10 cellular contexts compared by ENCODE assay signal in genomic region chr15:40770147-40770721, GRCh38. TPM values are rescaled to one million over a fixed set of nuclear protein-coding genes. Genes with fewer than 3 reads are reported as not detected.
DNase-seq lines count a peak whose midpoint lies in the region; ATAC-seq and TF ChIP-seq lines count a peak whose summit lies in the region.
"Had no signal": no experiment of that assay in that cellular context is flagged by ENCODE, and none has a peak within 500 bp of the region (broad histone marks: within the 10 kb centered on the region; RNA-seq: fewer than 3 reads in every experiment).

No MANE protein-coding gene starts in this region.

- TF ChIP-seq CTCF in Peyer's patch (IDR thresholded peaks at IDR 0.05) (no peak), gastroesophageal sphincter (IDR thresholded peaks at IDR 0.05) (no peak), tibial nerve (IDR thresholded peaks at IDR 0.05) (no peak)

- H3K4me3 ChIP-seq in Peyer's patch = peak overlapping the region in 2 of 4 donors; percentile 22 to 23
- no peak overlapping the region for H3K4me3 ChIP-seq in gastroesophageal sphincter
- H3K4me3 ChIP-seq in tibial nerve = no peak overlapping the region
- H3K4me3 ChIP-seq: GM23338 had no signal

- peak overlapping the region; percentile 63 for H3K27ac Mint-ChIP-seq in activated CD8-positive, alpha-beta memory T cell treated with anti-CD3 and anti-CD28 coated beads, Interleukin-2, amount 10 ng/mL, durations not matched to agents 7 days and 5 days

- no peak overlapping the region for H3K4me3 Mint-ChIP-seq in activated CD8-positive, alpha-beta memory T cell treated with anti-CD3 and anti-CD28 coated beads, Interleukin-2, amount 10 ng/mL, durations not matched to agents 7 days and 5 days
- H3K4me3 Mint-ChIP-seq: GM23338 had no signal

- CTCF ChIA-PET in activated CD8-positive, alpha-beta memory T cell treated with anti-CD3 and anti-CD28 coated beads, Interleukin-2, amount 10 ng/mL, durations not matched to agents 7 days and 5 days (lab: Charles Lee) = interaction anchor here (1.2 to 2.1 kb wide), 2 partner anchors 11 to 12 kb away, joined by 5 to 13 read pairs; no protein-coding TSS in a partner anchor

- H3K9me3 Mint-ChIP-seq in activated CD8-positive, alpha-beta memory T cell treated with anti-CD3 and anti-CD28 coated beads, Interleukin-2, amount 10 ng/mL, durations not matched to agents 7 days and 5 days (ENCODE audit: low read depth) = no peaks in the 10 kb centered on the region
- H3K9me3 Mint-ChIP-seq: GM23338 had no signal

- no peak for DNase-seq in activated CD8-positive, alpha-beta memory T cell treated with anti-CD3 and anti-CD28 coated beads, Interleukin-2, amount 10 ng/mL, durations not matched to agents 7 days and 5 days
- no peak for DNase-seq in activated CD8-positive, alpha-beta memory T cell treated with anti-CD3 and anti-CD28 coated beads, Interleukin-2, amount 50 U/mL, for 4 hours
- DNase-seq in Peyer's patch = peak; percentile 27 to 75 (median 69)
- DNase-seq in tibial nerve (ENCODE audit: low spot score in 2 of 2) = no peak
- DNase-seq in SIG-M5 treated with dmso at 0.1 percent for 504 hours (lab: John Stamatoyannopoulos, UW; ENCODE audit: unreplicated experiment) = no peak
- no peak for DNase-seq in NCI-H1694 treated with DMSO at 0.1 percent for 48 hours (lab: John Stamatoyannopoulos, UW)
- DNase-seq: DMS153 had no signal

- H3K4me1 ChIP-seq in Peyer's patch (peaks cover 0 to 52% (median 21%) of the 10 kb centered on the region in 4 donors), gastroesophageal sphincter (peaks cover 0 to 34% (median 4%) of the 10 kb centered on the region in 3 donors), tibial nerve (peaks cover 0 to 37% (median 19%) of the 10 kb centered on the region in 4 donors)

- peaks cover 34% of the 10 kb centered on the region for H3K4me1 Mint-ChIP-seq in activated CD8-positive, alpha-beta memory T cell treated with anti-CD3 and anti-CD28 coated beads, Interleukin-2, amount 10 ng/mL, durations not matched to agents 7 days and 5 days

- no peak for ATAC-seq in activated CD8-positive, alpha-beta memory T cell treated with anti-CD3 and anti-CD28 coated beads, Interleukin-2, amount 10 ng/mL, durations not matched to agents 7 days and 5 days
- ATAC-seq in gastroesophageal sphincter = no peak
- ATAC-seq in HG03039 (IDR thresholded peaks at IDR 0.05; ENCODE audit: unreplicated experiment) = no peak
- ATAC-seq: GM23338 had no signal

- H3K36me3 Mint-ChIP-seq in activated CD8-positive, alpha-beta memory T cell treated with anti-CD3 and anti-CD28 coated beads, Interleukin-2, amount 10 ng/mL, durations not matched to agents 7 days and 5 days = peaks cover 7% of the 10 kb centered on the region

- H3K36me3 ChIP-seq in Peyer's patch = peaks cover 0 to 35% (median 0%) of the 10 kb centered on the region in 3 donors
- peaks cover 0 to 83% of the 10 kb centered on the region in 2 donors for H3K36me3 ChIP-seq in gastroesophageal sphincter
- peaks cover 0 to 84% (median 8%) of the 10 kb centered on the region in 3 donors for H3K36me3 ChIP-seq in tibial nerve

- TF ChIP-seq POLR2A in Peyer's patch (IDR thresholded peaks at IDR 0.05) (peak in 1 of 2 donors; percentile 35), gastroesophageal sphincter (IDR thresholded peaks at IDR 0.05) (no peak), tibial nerve (IDR thresholded peaks at IDR 0.05) (no peak)

- H3K27me3 ChIP-seq in Peyer's patch = no peaks in the 10 kb centered on the region
- no peaks in the 10 kb centered on the region for H3K27me3 ChIP-seq in gastroesophageal sphincter
- H3K27me3 ChIP-seq in tibial nerve = no peaks in the 10 kb centered on the region

- WGBS in gastroesophageal sphincter (ENCODE audit: low coverage in 1 of 2), 2 donors = 80% methylated on average over 2 of the region's 17 CpGs; no CpG with 5 or more reads in 1 of the 2 donors
- WGBS in tibial nerve, 2 donors = 80 to 81% methylated on average over 13 to 17 of the region's 17 CpGs

- H3K27ac ChIP-seq in Peyer's patch = peak overlapping the region; percentile 64 to 91 (median 78)
- H3K27ac ChIP-seq in gastroesophageal sphincter = peak overlapping the region in 3 of 4 donors; percentile 42 to 66 (median 51)
- peak overlapping the region in 3 of 4 donors; percentile 61 to 75 (median 71) for H3K27ac ChIP-seq in tibial nerve

- TF ChIP-seq EP300 in gastroesophageal sphincter (IDR thresholded peaks at IDR 0.05) = no peak
- TF ChIP-seq EP300 in tibial nerve (IDR thresholded peaks at IDR 0.05) = no peak

- H3K27me3 Mint-ChIP-seq in activated CD8-positive, alpha-beta memory T cell treated with anti-CD3 and anti-CD28 coated beads, Interleukin-2, amount 10 ng/mL, durations not matched to agents 7 days and 5 days = no peaks in the 10 kb centered on the region

- H3K9me3 ChIP-seq in Peyer's patch (no peaks in the 10 kb centered on the region), gastroesophageal sphincter (no peaks in the 10 kb centered on the region), tibial nerve (no peaks in the 10 kb centered on the region)

RNA-seq across cellular contexts. Expression of gene C15orf62, which starts 0.5 kb away (rescaled TPM):
- total RNA-seq in activated CD8-positive, alpha-beta memory T cell treated with anti-CD3 and anti-CD28 coated beads, Interleukin-2, amount 10 ng/mL, durations not matched to agents 7 days and 5 days = under 1 TPM; 0.45 to 0.82 TPM
- total RNA-seq in Peyer's patch = 1 to 10 TPM in 2 of 4 donors, not detected in 2; 1.1 to 1.3 TPM
- total RNA-seq in gastroesophageal sphincter = under 1 TPM; 0.16 to 0.42 (median 0.31) TPM
- total RNA-seq in tibial nerve = under 1 TPM in 1 of 4 donors, not detected in 3; 0.59 TPM

RNA-seq across cellular contexts. Expression of gene GCHFR, which starts 6.4 kb away (rescaled TPM):
- 10 to 100 TPM; 25.9 to 29.1 TPM for total RNA-seq in activated CD8-positive, alpha-beta memory T cell treated with anti-CD3 and anti-CD28 coated beads, Interleukin-2, amount 10 ng/mL, durations not matched to agents 7 days and 5 days
- total RNA-seq in Peyer's patch (100 to 1,000 TPM in 3 of 4 donors, 10 to 100 TPM in 1; 81.7 to 286 (median 136) TPM), gastroesophageal sphincter (10 to 100 TPM in 1 of 4 donors, 1 to 10 TPM in 3; 5.8 to 12.1 (median 6.9) TPM), tibial nerve (10 to 100 TPM; 24.5 to 49.4 (median 44.1) TPM)

RNA-seq across cellular contexts. Expression of gene RMDN3, which starts 15.2 kb away (rescaled TPM):
- 10 to 100 TPM; 30.9 to 33.1 TPM for total RNA-seq in activated CD8-positive, alpha-beta memory T cell treated with anti-CD3 and anti-CD28 coated beads, Interleukin-2, amount 10 ng/mL, durations not matched to agents 7 days and 5 days
- total RNA-seq in Peyer's patch (10 to 100 TPM; 69.2 to 94.7 (median 74.0) TPM), gastroesophageal sphincter (10 to 100 TPM; 24.2 to 37.2 (median 32.8) TPM), tibial nerve (10 to 100 TPM; 26.7 to 41.1 (median 39.1) TPM)

RNA-seq across cellular contexts. Expression of gene ZFYVE19, which starts 36.7 kb away (rescaled TPM):
- 10 to 100 TPM; 28.2 TPM for total RNA-seq in activated CD8-positive, alpha-beta memory T cell treated with anti-CD3 and anti-CD28 coated beads, Interleukin-2, amount 10 ng/mL, durations not matched to agents 7 days and 5 days
- total RNA-seq in Peyer's patch (100 to 1,000 TPM in 1 of 4 donors, 10 to 100 TPM in 3; 56.9 to 110 (median 79.9) TPM), gastroesophageal sphincter (10 to 100 TPM; 13.3 to 25.5 (median 19.7) TPM), tibial nerve (10 to 100 TPM; 19.0 to 48.5 (median 34.2) TPM)

RNA-seq across cellular contexts. Expression of gene DNAJC17, which starts 37.0 kb away (rescaled TPM):
- 10 to 100 TPM; 45.6 to 51.2 TPM for total RNA-seq in activated CD8-positive, alpha-beta memory T cell treated with anti-CD3 and anti-CD28 coated beads, Interleukin-2, amount 10 ng/mL, durations not matched to agents 7 days and 5 days
- total RNA-seq in Peyer's patch (10 to 100 TPM; 26.9 to 37.1 (median 32.9) TPM), gastroesophageal sphincter (10 to 100 TPM in 3 of 4 donors, 1 to 10 TPM in 1; 7.8 to 20.5 (median 17.8) TPM), tibial nerve (10 to 100 TPM; 23.9 to 61.5 (median 36.3) TPM)

Comparison
In these comparisons a context has a peak if more than half of its experiments do, and no peak if none do; other contexts are left out.
1. DNase-seq: peak in Peyer's patch (3 of 3); none in activated CD8-positive, alpha-beta memory T cell treated with anti-CD3 and anti-CD28 coated beads, Interleukin-2, amount 10 ng/mL, durations not matched to agents 7 days and 5 days (single experiment), activated CD8-positive, alpha-beta memory T cell treated with anti-CD3 and anti-CD28 coated beads, Interleukin-2, amount 50 U/mL, for 4 hours (single experiment), tibial nerve (0 of 2), SIG-M5 treated with dmso at 0.1 percent for 504 hours (single experiment) and NCI-H1694 treated with DMSO at 0.1 percent for 48 hours (single experiment).
2. Peak in every context shown above with its lines, with median percentiles within 50 percentile points of each other: H3K27ac ChIP-seq.